In the genomic region with DNA sequence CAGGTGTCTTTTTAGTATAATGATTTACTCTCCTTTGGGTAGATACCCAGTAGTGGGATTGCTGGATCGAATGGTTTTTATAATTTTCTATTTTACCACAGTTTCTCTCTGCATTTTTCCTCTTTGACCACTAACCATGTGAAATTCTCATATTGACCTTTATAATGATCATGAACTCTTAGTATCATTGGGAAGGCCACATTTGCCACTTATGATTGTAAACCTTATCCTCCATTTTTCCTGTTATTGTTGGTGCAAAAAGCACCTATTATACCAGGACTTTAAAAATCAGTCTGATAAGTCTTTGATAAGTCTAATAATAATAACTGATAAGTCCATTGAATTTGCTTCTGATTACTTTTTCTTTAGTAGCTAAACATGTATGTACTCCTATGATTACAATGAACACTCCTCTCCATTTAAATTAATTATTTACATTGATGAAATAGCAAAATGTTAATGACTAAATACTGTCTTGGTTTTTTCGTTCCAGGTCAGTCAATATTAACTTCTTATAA, we compare ENCODE assay signal across 1 cellular context.
TF ChIP-seq lines count a peak whose summit lies in the region.

No MANE protein-coding gene starts in this region.

TF ChIP-seq in GM12878, 131 proteins besides CTCF, POLR2A, EP300 and RAD21:
- 0 out of 2 replicates have a peak, but pooled peaks have one; percentile 11 for TF ChIP-seq NR2F1 (conservative IDR thresholded peaks at IDR 0.05)
- TF ChIP-seq, protein P1, sequence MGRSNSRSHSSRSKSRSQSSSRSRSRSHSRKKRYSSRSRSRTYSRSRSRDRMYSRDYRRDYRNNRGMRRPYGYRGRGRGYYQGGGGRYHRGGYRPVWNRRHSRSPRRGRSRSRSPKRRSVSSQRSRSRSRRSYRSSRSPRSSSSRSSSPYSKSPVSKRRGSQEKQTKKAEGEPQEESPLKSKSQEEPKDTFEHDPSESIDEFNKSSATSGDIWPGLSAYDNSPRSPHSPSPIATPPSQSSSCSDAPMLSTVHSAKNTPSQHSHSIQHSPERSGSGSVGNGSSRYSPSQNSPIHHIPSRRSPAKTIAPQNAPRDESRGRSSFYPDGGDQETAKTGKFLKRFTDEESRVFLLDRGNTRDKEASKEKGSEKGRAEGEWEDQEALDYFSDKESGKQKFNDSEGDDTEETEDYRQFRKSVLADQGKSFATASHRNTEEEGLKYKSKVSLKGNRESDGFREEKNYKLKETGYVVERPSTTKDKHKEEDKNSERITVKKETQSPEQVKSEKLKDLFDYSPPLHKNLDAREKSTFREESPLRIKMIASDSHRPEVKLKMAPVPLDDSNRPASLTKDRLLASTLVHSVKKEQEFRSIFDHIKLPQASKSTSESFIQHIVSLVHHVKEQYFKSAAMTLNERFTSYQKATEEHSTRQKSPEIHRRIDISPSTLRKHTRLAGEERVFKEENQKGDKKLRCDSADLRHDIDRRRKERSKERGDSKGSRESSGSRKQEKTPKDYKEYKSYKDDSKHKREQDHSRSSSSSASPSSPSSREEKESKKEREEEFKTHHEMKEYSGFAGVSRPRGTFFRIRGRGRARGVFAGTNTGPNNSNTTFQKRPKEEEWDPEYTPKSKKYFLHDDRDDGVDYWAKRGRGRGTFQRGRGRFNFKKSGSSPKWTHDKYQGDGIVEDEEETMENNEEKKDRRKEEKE (IDR thresholded peaks at IDR 0.05), result no peak
- no peak for TF ChIP-seq SMAD1 (IDR thresholded peaks at IDR 0.05; ENCODE audit: low read depth, partially characterized antibody)
- no peak for TF ChIP-seq ATF2 (IDR thresholded peaks at IDR 0.05; ENCODE audit: low read length)
